ENCODE assay signal across 8 cellular contexts in genomic region chr19:18029617-18030338, GRCh38. TPM values are rescaled to one million over a fixed set of nuclear protein-coding genes. Genes with fewer than 3 reads are reported as not detected.
DNase-seq lines count a peak whose midpoint lies in the region; ATAC-seq and TF ChIP-seq lines count a peak whose summit lies in the region.

No MANE protein-coding gene starts in this region.

- H3K36me3 ChIP-seq in breast epithelium (no peaks in the 10 kb centered on the region), OCI-LY7 (ENCODE audit: insufficient read depth, low read length) (no peaks in the 10 kb centered on the region)
- no peaks in the 10 kb centered on the region for H3K36me3 ChIP-seq in CD4-positive, alpha-beta memory T cell (ENCODE audit: insufficient read depth, low read length)

- H3K4me1 Mint-ChIP-seq in CD4-positive, alpha-beta memory T cell: peaks cover 9 to 22% (median 15%) of the 10 kb centered on the region in 4 donors

- CTCF ChIA-PET in OCI-LY7 (lab: Charles Lee; ENCODE audit: unreplicated experiment): no interaction called here
- CTCF ChIA-PET in CD4-positive, alpha-beta memory T cell (lab: Charles Lee; ENCODE audit: partially characterized antibody): interaction anchor here (0.6 to 2.9 kb wide), 5 partner anchors 12 to 259 kb away, joined by 3 to 9 read pairs (median 7); no protein-coding TSS in a partner anchor

- no peaks in the 10 kb centered on the region for H3K36me3 Mint-ChIP-seq in CD4-positive, alpha-beta memory T cell

- H3K79me2 ChIP-seq in OCI-LY7 (ENCODE audit: insufficient read depth, low read depth, low read length): no peaks in the 10 kb centered on the region

- H3K9me3 Mint-ChIP-seq in CD4-positive, alpha-beta memory T cell: no peaks in the 10 kb centered on the region

- TF ChIP-seq POLR2A in breast epithelium (IDR thresholded peaks at IDR 0.05): no peak

- POLR2A ChIA-PET in OCI-LY7 (lab: Charles Lee): no interaction called here
- POLR2A ChIA-PET in CD4-positive, alpha-beta memory T cell (lab: Charles Lee; ENCODE audit: partially characterized antibody): interaction anchor here (1.2 to 5.1 kb wide), 3 partner anchors 14 to 29 kb away, joined by 3 to 30 read pairs (median 3); no protein-coding TSS in a partner anchor

- H3K9me3 ChIP-seq in breast epithelium (no peaks in the 10 kb centered on the region), OCI-LY7 (ENCODE audit: low read length) (no peaks in the 10 kb centered on the region)
- H3K9me3 ChIP-seq in CD4-positive, alpha-beta memory T cell (ENCODE audit: control insufficient read depth in 1 of 2, low read length in 2 of 2): no peaks in the 10 kb centered on the region

- H3K27me3 ChIP-seq in breast epithelium: no peaks in the 10 kb centered on the region
- no peaks in the 10 kb centered on the region for H3K27me3 ChIP-seq in CD4-positive, alpha-beta memory T cell (ENCODE audit: insufficient read depth, low read length)

- H3K4me2 ChIP-seq in OCI-LY7 (ENCODE audit: low read length): no peak overlapping the region

- ATAC-seq in GM21447 (IDR thresholded peaks at IDR 0.05; ENCODE audit: unreplicated experiment): no peak

- intact Hi-C loops in breast epithelium (cut with DNase I; ENCODE audit: low total_unique reads): no loop called here
- intact Hi-C loops in OCI-LY7 (cut with micrococcal nuclease; ENCODE audit: unreplicated experiment): no loop called here
- intact Hi-C loops in CD4-positive, alpha-beta memory T cell (cut with micrococcal nuclease): no loop called here

- TF ChIP-seq CTCF in breast epithelium (IDR thresholded peaks at IDR 0.05) (no peak), OCI-LY7 (conservative IDR thresholded peaks at IDR 0.05; ENCODE audit: low read length) (no peak)

- no TSS peak for BruUV-seq in OCI-LY7 (replicated peaks; lab: Mats Ljungman, UMichigan)

- H3K4me3 Mint-ChIP-seq in CD4-positive, alpha-beta memory T cell: no peak overlapping the region

- H3K27ac ChIP-seq in breast epithelium (peak overlapping the region; percentile 72 to 78), OCI-LY7 (ENCODE audit: low read depth, low read length, poor library complexity, severe bottlenecking) (no peak overlapping the region)
- no peak overlapping the region for H3K27ac ChIP-seq in CD4-positive, alpha-beta memory T cell (ENCODE audit: low read depth, low read length)

- peak overlapping the region in 1 of 7 donors; percentile 63 for H3K27ac Mint-ChIP-seq in CD4-positive, alpha-beta memory T cell

- H3K9me2 ChIP-seq in OCI-LY7 (ENCODE audit: insufficient read depth, low read length): no peaks in the 10 kb centered on the region

- no peaks in the 10 kb centered on the region for H4K20me1 ChIP-seq in OCI-LY7 (ENCODE audit: insufficient read depth, low read length)

- peaks cover 0 to 9% of the 10 kb centered on the region in 2 donors for H3K4me1 ChIP-seq in breast epithelium
- H3K4me1 ChIP-seq in OCI-LY7 (ENCODE audit: insufficient read depth, low read length, poor library complexity, severe bottlenecking): peaks cover 15% of the 10 kb centered on the region
- H3K4me1 ChIP-seq in CD4-positive, alpha-beta memory T cell (ENCODE audit: insufficient read depth, low read length): peaks cover 2% of the 10 kb centered on the region

- H3K4me3 ChIP-seq in breast epithelium (no peak overlapping the region), OCI-LY7 (ENCODE audit: low read depth, low read length, poor library complexity, severe bottlenecking) (no peak overlapping the region)
- no peak overlapping the region for H3K4me3 ChIP-seq in CD4-positive, alpha-beta memory T cell (ENCODE audit: low read length in 2 of 2)

- DNase-seq in DMS153 (lab: John Stamatoyannopoulos, UW) (peak; percentile 87), NCI-H2107 treated with DMSO at 0.1 percent for 48 hours (lab: John Stamatoyannopoulos, UW; ENCODE audit: unreplicated experiment) (peak; percentile 62), breast epithelium (ENCODE audit: low spot score in 2 of 2) (peak; percentile 75 to 78), myocyte (ENCODE audit: low read depth) (peak; percentile 93), OCI-LY7 (ENCODE audit: low spot score) (no peak), NCI-H526 (lab: John Stamatoyannopoulos, UW) (no peak)
- DNase-seq in CD4-positive, alpha-beta memory T cell: no peak

- H3K27me3 Mint-ChIP-seq in CD4-positive, alpha-beta memory T cell: no peaks in the 10 kb centered on the region

- H2AFZ ChIP-seq in OCI-LY7 (ENCODE audit: low read length): no peak overlapping the region

RNA-seq across cellular contexts. Expression of gene ARRDC2, which starts 21.8 kb away (rescaled TPM):
- total RNA-seq in breast epithelium (10 to 100 TPM; 49.4 to 89.3 (median 53.4) TPM), myocyte (3.8 and 6.3 TPM in 2 replicates), OCI-LY7 (2022) (30.6 and 30.7 TPM in 2 replicates)
- 6.6 TPM for polyA plus RNA-seq in myocyte (2012)
- 27.3 and 30.7 TPM in 2 replicates for total RNA-seq in OCI-LY7 (2014; rRNA removed; shearing (Covaris generic))
- 100 to 1,000 TPM; 136 to 138 TPM for total RNA-seq in CD4-positive, alpha-beta memory T cell
- 10 to 100 TPM; 39.8 to 47.9 TPM for polyA plus RNA-seq in CD4-positive, alpha-beta memory T cell

RNA-seq across cellular contexts. Expression of gene IL12RB1, which starts 57.0 kb away (rescaled TPM):
- total RNA-seq in breast epithelium: 1 to 10 TPM in 2 of 3 donors, under 1 TPM in 1; 0.98 to 2.1 (median 1.6) TPM
- not detected in 2 replicates for total RNA-seq in myocyte
- not detected for polyA plus RNA-seq in myocyte (2012)
- total RNA-seq in OCI-LY7 (2014; rRNA removed; shearing (Covaris generic)): 6.0 and 7.7 TPM in 2 replicates
- 26.0 and 41.7 TPM in 2 replicates for total RNA-seq in OCI-LY7 (2022)
- 10 to 100 TPM; 39.3 to 42.1 TPM for total RNA-seq in CD4-positive, alpha-beta memory T cell
- polyA plus RNA-seq in CD4-positive, alpha-beta memory T cell: 10 to 100 TPM; 35.0 to 55.1 TPM

Comparison
In these comparisons a context has a peak if more than half of its experiments do, and no peak if none do; other contexts are left out.
1. DNase-seq: peak in DMS153 (single experiment), NCI-H2107 treated with DMSO at 0.1 percent for 48 hours (single experiment), breast epithelium (2 of 2) and myocyte (single experiment); none in OCI-LY7 (single experiment), NCI-H526 (0 of 2) and CD4-positive, alpha-beta memory T cell (0 of 5).
2. H3K27ac ChIP-seq: peak in breast epithelium (2 of 2); none in OCI-LY7 (single experiment) and CD4-positive, alpha-beta memory T cell (single experiment).